In the genomic region with DNA sequence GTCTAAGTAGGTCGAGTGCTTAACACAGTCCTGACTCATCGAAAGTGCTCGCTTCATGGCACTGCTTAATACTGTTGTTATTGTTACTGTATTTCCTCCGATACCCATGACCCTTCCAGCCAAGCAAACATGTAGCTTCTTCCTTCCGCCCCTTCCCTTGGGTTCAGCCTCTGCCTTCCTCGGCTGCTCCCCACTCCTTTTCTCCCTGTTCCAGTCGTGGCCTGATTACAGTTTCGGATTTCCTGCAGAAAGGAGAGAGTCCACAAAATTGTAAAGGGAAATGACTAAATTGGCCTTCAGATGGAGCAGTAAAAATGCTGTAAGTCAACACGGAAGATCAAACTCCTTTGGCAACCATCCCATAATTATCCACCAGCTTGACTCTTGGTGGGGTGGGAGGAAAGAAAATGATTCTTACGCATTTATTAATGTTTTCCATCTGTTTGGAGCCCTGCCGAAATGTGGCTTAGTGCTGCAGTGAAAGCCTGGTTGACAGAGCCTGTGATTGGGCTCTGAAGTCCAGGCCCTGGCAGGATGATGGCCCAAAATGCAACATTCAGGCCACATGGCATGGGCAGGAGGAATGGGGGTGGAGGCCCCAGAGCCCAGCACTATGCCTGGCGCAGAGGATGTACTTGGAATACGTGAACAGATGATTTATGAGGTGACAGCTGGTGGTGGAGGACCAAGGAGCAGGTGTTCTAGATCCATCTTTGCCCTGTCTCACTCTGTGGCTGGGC, we compare ENCODE assay signal across 10 cellular contexts. TPM values are rescaled to one million over a fixed set of nuclear protein-coding genes. Genes with fewer than 3 reads are reported as not detected.
DNase-seq lines count a peak whose midpoint lies in the region; ATAC-seq and TF ChIP-seq lines count a peak whose summit lies in the region.
"Had no signal": no experiment of that assay in that cellular context is flagged by ENCODE, and none has a peak within 500 bp of the region (broad histone marks: within the 10 kb centered on the region; RNA-seq: fewer than 3 reads in every experiment).

No MANE protein-coding gene starts in this region.

- intact Hi-C loops in adrenal gland (cut with DNase I) (loop anchor here in 1 of 2 donors (2.0 to 10.0 kb wide), 2 partner anchors 60 to 304 kb away; no protein-coding TSS in a partner anchor), left ventricle myocardium inferior (cut with micrococcal nuclease) (no loop called here)

- TF ChIP-seq CTCF in adrenal gland (IDR thresholded peaks at IDR 0.05) (no peak), left ventricle myocardium inferior (IDR thresholded peaks at IDR 0.05; ENCODE audit: borderline replicate concordance) (no peak)

- H3K36me3 ChIP-seq in adrenal gland (replicated peaks in 1 of 2) (no peaks in the 10 kb centered on the region), left ventricle myocardium inferior (no peaks in the 10 kb centered on the region), skeletal muscle tissue (ENCODE audit: control insufficient read depth in 3 of 3, insufficient read depth in 3 of 3, low read length in 3 of 3) (no peaks in the 10 kb centered on the region)

- no peak for ATAC-seq in GM19463 (IDR thresholded peaks at IDR 0.05; ENCODE audit: unreplicated experiment)
- no peak for ATAC-seq in GM19397 (IDR thresholded peaks at IDR 0.05; ENCODE audit: unreplicated experiment)
- no peak for ATAC-seq in GM19023 (IDR thresholded peaks at IDR 0.05; ENCODE audit: unreplicated experiment)
- ATAC-seq in HG02970 (IDR thresholded peaks at IDR 0.05; ENCODE audit: low FRiP score, unreplicated experiment): no peak

- H3K4me3 ChIP-seq in adrenal gland: no peak overlapping the region
- peak overlapping the region; percentile 3 for H3K4me3 ChIP-seq in left ventricle myocardium inferior
- no peak overlapping the region for H3K4me3 ChIP-seq in skeletal muscle tissue (ENCODE audit: low read length in 3 of 3)

- peaks cover 15 to 33% of the 10 kb centered on the region in 2 donors for H3K4me1 ChIP-seq in adrenal gland (replicated peaks in 1 of 2)
- H3K4me1 ChIP-seq in left ventricle myocardium inferior: peaks cover 45% of the 10 kb centered on the region
- H3K4me1 ChIP-seq in skeletal muscle tissue (ENCODE audit: control insufficient read depth in 3 of 3, insufficient read depth in 3 of 3, low read length in 3 of 3): peaks cover 26 to 31% (median 29%) of the 10 kb centered on the region in 3 donors

- DNase-seq in H4 (ENCODE audit: low spot score): peak; percentile 12
- DNase-seq in adrenal gland: peak in 4 of 7 donors; percentile 28 to 64 (median 32)
- DNase-seq in left ventricle myocardium inferior: no peak
- DNase-seq: activated CD4-positive, alpha-beta T cell treated with anti-CD3 and anti-CD28 coated beads for 4 hours; NCI-H1436 treated with DMSO at 0.1 percent for 48 hours had no signal

- H3K9ac ChIP-seq in skeletal muscle tissue (ENCODE audit: low read depth in 1 of 3, low read length in 3 of 3): peak overlapping the region in 1 of 3 donors; percentile 9

- TF ChIP-seq POLR2A in adrenal gland (IDR thresholded peaks at IDR 0.05): no peak

- 36 to 46% (median 37%) methylated on average over 13 of the region's 13 CpGs for WGBS in adrenal gland, 4 donors

- H3K27me3 ChIP-seq in adrenal gland: no peaks in the 10 kb centered on the region
- peaks cover 4% of the 10 kb centered on the region for H3K27me3 ChIP-seq in left ventricle myocardium inferior (ENCODE audit: low read depth)
- peaks cover 0 to 7% (median 6%) of the 10 kb centered on the region in 3 donors for H3K27me3 ChIP-seq in skeletal muscle tissue (ENCODE audit: control insufficient read depth in 3 of 3, insufficient read depth in 3 of 3, low read length in 3 of 3)

- peak overlapping the region in 4 of 5 donors; percentile 1 to 83 (median 34) for H3K27ac ChIP-seq in adrenal gland
- peak overlapping the region; percentile 92 for H3K27ac ChIP-seq in left ventricle myocardium inferior (replicated peaks)
- peak overlapping the region; percentile 52 for H3K27ac ChIP-seq in skeletal muscle tissue (ENCODE audit: low read depth, low read length)

- no peaks in the 10 kb centered on the region for H3K9me3 ChIP-seq in adrenal gland (replicated peaks in 1 of 3)
- H3K9me3 ChIP-seq in left ventricle myocardium inferior (replicated peaks): no peaks in the 10 kb centered on the region
- no peaks in the 10 kb centered on the region for H3K9me3 ChIP-seq in skeletal muscle tissue (ENCODE audit: control insufficient read depth in 3 of 3, low read length in 3 of 3)

RNA-seq across cellular contexts. Expression of a gene that starts 37.6 kb away (rescaled TPM):
- 0.17 TPM in 1 of 2 replicates, not detected in the other for total RNA-seq in H4 (2014; rRNA removed; shearing (Covaris generic))
- total RNA-seq in adrenal gland (under 1 TPM in 1 of 8 donors, not detected in 7; 0.27 TPM), left ventricle myocardium inferior (0.16 TPM), skeletal muscle tissue (not detected)
- under 1 TPM in 2 of 3 donors, not detected in 1; 0.17 to 0.40 TPM for polyA plus RNA-seq in adrenal gland

RNA-seq across cellular contexts. Expression of a gene that starts 51.8 kb away (rescaled TPM):
- not detected in 2 replicates for total RNA-seq in H4 (2014; rRNA removed; shearing (Covaris generic))
- 10 to 100 TPM in 1 of 8 donors, 1 to 10 TPM in 7; 3.0 to 11.6 (median 5.8) TPM for total RNA-seq in adrenal gland
- 10 to 100 TPM in 1 of 3 donors, 1 to 10 TPM in 2; 4.9 to 12.5 (median 6.8) TPM for polyA plus RNA-seq in adrenal gland
- 115 TPM for total RNA-seq in left ventricle myocardium inferior
- total RNA-seq in skeletal muscle tissue: under 0.01 TPM

Comparison
In these comparisons a context has a peak if more than half of its experiments do, and no peak if none do; other contexts are left out.
1. H3K27ac ChIP-seq: peak in every context shown above with its lines; median percentile 92 in left ventricle myocardium inferior; 52 in skeletal muscle tissue; 34 in adrenal gland.